In the genomic region with DNA sequence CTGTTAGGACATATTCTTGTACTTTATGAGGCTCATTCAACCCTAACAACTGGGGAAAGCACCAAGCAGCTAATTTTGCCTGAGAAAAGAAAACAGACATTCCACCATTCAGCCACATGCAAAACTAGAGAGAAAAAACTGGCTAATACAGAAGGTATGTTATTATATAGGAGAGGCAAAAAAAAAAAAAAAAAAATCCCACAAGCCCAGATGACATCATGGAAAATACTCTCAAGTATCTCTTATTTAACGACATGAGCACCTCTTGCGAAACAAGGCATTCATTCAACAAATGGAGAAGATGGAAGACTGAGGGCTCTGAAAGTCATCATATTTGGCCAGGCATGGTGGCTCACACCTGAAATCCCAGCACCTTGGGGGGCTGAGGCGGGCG, we compare ENCODE assay signal across 10 cellular contexts.
DNase-seq lines count a peak whose midpoint lies in the region; ATAC-seq, FAIRE-seq and TF ChIP-seq lines count a peak whose summit lies in the region.
"Had no signal": no experiment of that assay in that cellular context is flagged by ENCODE, and none has a peak within 500 bp of the region (broad histone marks: within the 10 kb centered on the region; RNA-seq: fewer than 3 reads in every experiment).

No MANE protein-coding gene starts in this region.

- H3K4me3 ChIP-seq in keratinocyte (ENCODE audit: control insufficient read depth in 2 of 3, extremely low read depth in 1 of 3, insufficient read depth in 2 of 3, low read depth in 1 of 3, low read length in 3 of 3) = peak overlapping the region in 2 of 3 experiments; percentile 24 to 50

- DNase-seq in Daoy (ENCODE audit: low read depth) (peak; percentile 72), SHP77 (lab: John Stamatoyannopoulos, UW) (peak; percentile 21 to 45), keratinocyte (ENCODE audit: low read depth, low spot score) (no peak), T-helper 9 cell (no peak)
- DNase-seq in NK-92 treated with Interleukin-12 subunit alpha and Interleukin-12 subunit beta, amount 100 ng/mL, for 24 hours (lab: John Stamatoyannopoulos, UW) = no peak
- no peak for DNase-seq in activated CD4-positive, alpha-beta T cell treated with anti-CD3 and anti-CD28 coated beads for 36 hours
- DNase-seq: left cardiac atrium had no signal

- intact Hi-C loops in activated CD4-positive, alpha-beta T cell treated with anti-CD3 and anti-CD28 coated beads for 36 hours (cut with DNase I, micrococcal nuclease) = no loop called here

- H2AFZ ChIP-seq in keratinocyte (ENCODE audit: control insufficient read depth, low read length) = peak overlapping the region; percentile 17

- TF ChIP-seq CTCF in keratinocyte (optimal IDR thresholded peaks at IDR 0.05 in 1 of 3, IDR thresholded peaks at IDR 0.05 in 1 of 3, conservative IDR thresholded peaks at IDR 0.05 in 1 of 3; ENCODE audit: extremely low read depth in 1 of 3, insufficient read depth in 2 of 3, low read length in 3 of 3) = no peak

- H3K9ac ChIP-seq in keratinocyte (ENCODE audit: control insufficient read depth, extremely low read depth, insufficient read depth, low read length) = peak overlapping the region; percentile 75

- peak overlapping the region; percentile 84 for H3K27ac ChIP-seq in keratinocyte (ENCODE audit: control insufficient read depth, insufficient read depth, low read length)

- H3K9me1 ChIP-seq in keratinocyte (ENCODE audit: control insufficient read depth, extremely low read depth, insufficient read depth, low read length) = no peaks in the 10 kb centered on the region

- ATAC-seq in HG02571 (IDR thresholded peaks at IDR 0.05; ENCODE audit: unreplicated experiment) = peak; percentile 59
- no peak for ATAC-seq in activated CD4-positive, alpha-beta T cell treated with anti-CD3 and anti-CD28 coated beads for 36 hours
- no peak for ATAC-seq in HG02623 (IDR thresholded peaks at IDR 0.05; ENCODE audit: unreplicated experiment)
- ATAC-seq: left cardiac atrium had no signal

- no peak overlapping the region for H3K4me3 Mint-ChIP-seq in activated CD4-positive, alpha-beta T cell treated with anti-CD3 and anti-CD28 coated beads for 36 hours

- no peaks in the 10 kb centered on the region for H3K4me1 Mint-ChIP-seq in activated CD4-positive, alpha-beta T cell treated with anti-CD3 and anti-CD28 coated beads for 36 hours

- H3K27me3 ChIP-seq in keratinocyte (ENCODE audit: control insufficient read depth, extremely low read depth, insufficient read depth, low read length) = no peaks in the 10 kb centered on the region

- no peaks in the 10 kb centered on the region for H3K9me3 Mint-ChIP-seq in activated CD4-positive, alpha-beta T cell treated with anti-CD3 and anti-CD28 coated beads for 36 hours (ENCODE audit: low read depth)

- POLR2A ChIA-PET in activated CD4-positive, alpha-beta T cell treated with anti-CD3 and anti-CD28 coated beads for 36 hours (lab: Charles Lee) = no interaction called here

- H3K36me3 ChIP-seq in keratinocyte (ENCODE audit: control insufficient read depth in 2 of 2, extremely low read depth in 1 of 2, insufficient read depth in 2 of 2, low read length in 2 of 2) = peaks cover 5% of the 10 kb centered on the region in 2 experiments

- H3K27me3 Mint-ChIP-seq in activated CD4-positive, alpha-beta T cell treated with anti-CD3 and anti-CD28 coated beads for 36 hours = peaks cover 6% of the 10 kb centered on the region

- H3K4me2 ChIP-seq in keratinocyte (ENCODE audit: control insufficient read depth, extremely low read depth, insufficient read depth, low read depth, low read length) = peak overlapping the region; percentile 85

- CTCF ChIA-PET in activated CD4-positive, alpha-beta T cell treated with anti-CD3 and anti-CD28 coated beads for 36 hours (lab: Charles Lee) = no interaction called here

- peak; percentile 72 for FAIRE-seq in keratinocyte (lab: Jason Lieb, UNC)
- FAIRE-seq: GM12891 had no signal

- peaks cover 61% of the 10 kb centered on the region for H3K4me1 ChIP-seq in keratinocyte (ENCODE audit: control insufficient read depth, extremely low read depth, insufficient read depth, low read length)

- H3K79me2 ChIP-seq in keratinocyte (ENCODE audit: control insufficient read depth, insufficient read depth, low read length) = no peaks in the 10 kb centered on the region

- dilution Hi-C loops in keratinocyte (cut with MboI; ENCODE audit: extremely low pct_ligation_motif_present, low sequenced_read_pairs) = no loop called here

- H3K36me3 Mint-ChIP-seq in activated CD4-positive, alpha-beta T cell treated with anti-CD3 and anti-CD28 coated beads for 36 hours (ENCODE audit: low read depth) = no peaks in the 10 kb centered on the region

- H3K27ac Mint-ChIP-seq in activated CD4-positive, alpha-beta T cell treated with anti-CD3 and anti-CD28 coated beads for 36 hours = no peak overlapping the region

- no peaks in the 10 kb centered on the region for H3K9me3 ChIP-seq in keratinocyte (ENCODE audit: control insufficient read depth, low read depth, low read length)

- no peaks in the 10 kb centered on the region for H4K20me1 ChIP-seq in keratinocyte (ENCODE audit: control insufficient read depth, extremely low read depth, insufficient read depth, low read length)

Comparison
In these comparisons a context has a peak if more than half of its experiments do, and no peak if none do; other contexts are left out.
1. DNase-seq: peak in Daoy (single experiment) and SHP77 (2 of 2); none in keratinocyte (single experiment), NK-92 treated with Interleukin-12 subunit alpha and Interleukin-12 subunit beta, amount 100 ng/mL, for 24 hours (single experiment), activated CD4-positive, alpha-beta T cell treated with anti-CD3 and anti-CD28 coated beads for 36 hours (single experiment) and T-helper 9 cell (single experiment).